ENCODE assay signal across 16 cellular contexts in genomic region chr9:1434082-1434481, GRCh38.
A peak's percentile ranks its signal among the peaks of the same experiment; 100 is the strongest.
DNase-seq lines count a peak whose midpoint lies in the region; ATAC-seq and TF ChIP-seq lines count a peak whose summit lies in the region.
"Had no signal": no experiment of that assay in that cellular context is flagged by ENCODE, and none has a peak within 500 bp of the region (broad histone marks: within the 10 kb centered on the region; RNA-seq: fewer than 3 reads in every experiment).

No MANE protein-coding gene starts in this region.

- no peak for TF ChIP-seq POLR2A in gastroesophageal sphincter (IDR thresholded peaks at IDR 0.05)

- peak; percentile 44 for DNase-seq in NCI-H2171 treated with DMSO at 0.1 percent for 48 hours (lab: John Stamatoyannopoulos, UW)
- no peak for DNase-seq in NCI-H2171 (lab: John Stamatoyannopoulos, UW)
- peak; percentile 18 to 54 for DNase-seq in NCI-H524 (lab: John Stamatoyannopoulos, UW)
- peak; percentile 8 for DNase-seq in endothelial cell (ENCODE audit: low spot score)
- no peak for DNase-seq in retinal pigment epithelial cell (ENCODE audit: low read depth)
- no peak for DNase-seq in HUDEP-2 (lab: John Stamatoyannopoulos, UW; ENCODE audit: unreplicated experiment in 76 of 76)
- DNase-seq: activated CD4-positive, CD25-positive, alpha-beta regulatory T cell; colonic mucosa; DMS153; mucosa of descending colon; NCI-H1092 treated with DMSO at 0.1 percent for 48 hours; NCI-H69; SIG-M5; stimulated activated CD8-positive, alpha-beta memory T cell treated with anti-CD3 and anti-CD28 coated beads, Interleukin-4, amount 100 ng/mL, for 48 hours had no signal

- no peak overlapping the region for H3K4me3 Mint-ChIP-seq in endothelial cell (ENCODE audit: unreplicated experiment)

- WGBS in gastroesophageal sphincter (ENCODE audit: low coverage in 1 of 2), 2 donors, result 20 to 40% methylated on average over 3 to 4 of the region's 4 CpGs

- no peaks in the 10 kb centered on the region for H3K4me1 Mint-ChIP-seq in endothelial cell (ENCODE audit: unreplicated experiment)

- TF ChIP-seq CTCF in endothelial cell (IDR thresholded peaks at IDR 0.05; ENCODE audit: unreplicated experiment) (peak; percentile 74), retinal pigment epithelial cell (conservative IDR thresholded peaks at IDR 0.05; ENCODE audit: low read depth, low read length) (peak; percentile 8), gastroesophageal sphincter (IDR thresholded peaks at IDR 0.05) (peak in 1 of 4 experiments; percentile 7)

- TF ChIP-seq EP300 in gastroesophageal sphincter (IDR thresholded peaks at IDR 0.05), result no peak

- H3K9me3 Mint-ChIP-seq in endothelial cell (ENCODE audit: unreplicated experiment), result no peaks in the 10 kb centered on the region

- no peak overlapping the region for H3K4me3 ChIP-seq in retinal pigment epithelial cell (ENCODE audit: low read length)
- no peak overlapping the region for H3K4me3 ChIP-seq in gastroesophageal sphincter
- H3K4me3 ChIP-seq: colonic mucosa, mucosa of descending colon had no signal

- H3K9me3 ChIP-seq in gastroesophageal sphincter, result no peaks in the 10 kb centered on the region
- H3K9me3 ChIP-seq: colonic mucosa, mucosa of descending colon had no signal

- H3K27me3 ChIP-seq in gastroesophageal sphincter, result no peaks in the 10 kb centered on the region
- H3K27me3 ChIP-seq: colonic mucosa had no signal

- H3K4me1 ChIP-seq in gastroesophageal sphincter, result no peaks in the 10 kb centered on the region
- H3K4me1 ChIP-seq: colonic mucosa had no signal

- H3K27ac Mint-ChIP-seq in endothelial cell (ENCODE audit: unreplicated experiment), result no peak overlapping the region

- H3K27ac ChIP-seq in gastroesophageal sphincter, result no peak overlapping the region
- H3K27ac ChIP-seq: colonic mucosa had no signal

- ATAC-seq in HG02759 (IDR thresholded peaks at IDR 0.05; ENCODE audit: unreplicated experiment) (no peak), gastroesophageal sphincter (no peak)
- ATAC-seq: mucosa of descending colon had no signal

- no peaks in the 10 kb centered on the region for H3K27me3 Mint-ChIP-seq in endothelial cell (ENCODE audit: unreplicated experiment)

- H3K36me3 Mint-ChIP-seq in endothelial cell (ENCODE audit: low read depth, unreplicated experiment), result no peaks in the 10 kb centered on the region

- no peaks in the 10 kb centered on the region for H3K36me3 ChIP-seq in gastroesophageal sphincter
- H3K36me3 ChIP-seq: colonic mucosa had no signal

Comparison
In these comparisons a context has a peak if more than half of its experiments do, and no peak if none do; other contexts are left out.
1. DNase-seq: peak in NCI-H2171 treated with DMSO at 0.1 percent for 48 hours (single experiment), NCI-H524 (2 of 2) and endothelial cell (single experiment); none in NCI-H2171 (single experiment), retinal pigment epithelial cell (single experiment) and HUDEP-2 (0 of 76).